ENCODE assay signal across 19 cellular contexts in genomic region chr12:67783393-67783792, GRCh38.
"Had no signal": no experiment of that assay in that cellular context is flagged by ENCODE, and none has a peak within 500 bp of the region (broad histone marks: within the 10 kb centered on the region; RNA-seq: fewer than 3 reads in every experiment).

No MANE protein-coding gene starts in this region.

- H3K27ac ChIP-seq: coronary artery, esophagus squamous epithelium, gastrocnemius medialis, pancreas, psoas muscle, right atrium auricular region, upper lobe of right lung, WERI-Rb-1 had no signal

- DNase-seq: activated CD4-positive, CD25-positive, alpha-beta regulatory T cell treated with anti-CD3 and anti-CD28 coated beads, Interleukin-2, amount 50 U/mL, for 72 hours; activated T-cell treated with anti-CD3 and anti-CD28 coated beads, Interleukin-2, amount 50 U/mL, for 24 hours; amygdala; cerebellar nuclear complex; esophagus squamous epithelium; gastrocnemius medialis; hippocampal formation; kidney glomerular epithelial cell; mesenchymal stem cell; nephron progenitor cell; pancreas; psoas muscle; stimulated activated CD4-positive, alpha-beta T cell treated with anti-CD3 and anti-CD28 coated beads, Interleukin-4, amount 100 ng/mL, for 24 hours; stimulated activated naive CD8-positive, alpha-beta T cell treated with anti-CD3 and anti-CD28 coated beads, Interleukin-15, Interleukin-2, amounts not matched to agents 100 U/mL and 50 U/mL, for 24 hours; upper lobe of right lung; WERI-Rb-1 had no signal

- H3K4me3 ChIP-seq: coronary artery, esophagus squamous epithelium, gastrocnemius medialis, pancreas, psoas muscle, right atrium auricular region, upper lobe of right lung had no signal

- H3K27me3 ChIP-seq: esophagus squamous epithelium, gastrocnemius medialis, pancreas, right atrium auricular region, upper lobe of right lung had no signal

- H3K9me3 ChIP-seq: esophagus squamous epithelium, gastrocnemius medialis, pancreas, psoas muscle, right atrium auricular region, upper lobe of right lung had no signal

- ATAC-seq: activated T-helper 17 cell treated with anti-CD3 and anti-CD28 coated beads, Interleukin-2, amount 50 U/mL, for 72 hours; gastrocnemius medialis; psoas muscle; stimulated activated naive CD8-positive, alpha-beta T cell treated with anti-CD3 and anti-CD28 coated beads, Interleukin-15, Interleukin-2, amounts not matched to agents 100 U/mL and 50 U/mL, for 24 hours; upper lobe of right lung had no signal

- H3K4me1 ChIP-seq: pancreas, upper lobe of right lung had no signal

- H3K36me3 ChIP-seq: esophagus squamous epithelium, gastrocnemius medialis, pancreas, right atrium auricular region, upper lobe of right lung, WERI-Rb-1 had no signal
